ENCODE assay signal across 8 cellular contexts in the genomic region with DNA sequence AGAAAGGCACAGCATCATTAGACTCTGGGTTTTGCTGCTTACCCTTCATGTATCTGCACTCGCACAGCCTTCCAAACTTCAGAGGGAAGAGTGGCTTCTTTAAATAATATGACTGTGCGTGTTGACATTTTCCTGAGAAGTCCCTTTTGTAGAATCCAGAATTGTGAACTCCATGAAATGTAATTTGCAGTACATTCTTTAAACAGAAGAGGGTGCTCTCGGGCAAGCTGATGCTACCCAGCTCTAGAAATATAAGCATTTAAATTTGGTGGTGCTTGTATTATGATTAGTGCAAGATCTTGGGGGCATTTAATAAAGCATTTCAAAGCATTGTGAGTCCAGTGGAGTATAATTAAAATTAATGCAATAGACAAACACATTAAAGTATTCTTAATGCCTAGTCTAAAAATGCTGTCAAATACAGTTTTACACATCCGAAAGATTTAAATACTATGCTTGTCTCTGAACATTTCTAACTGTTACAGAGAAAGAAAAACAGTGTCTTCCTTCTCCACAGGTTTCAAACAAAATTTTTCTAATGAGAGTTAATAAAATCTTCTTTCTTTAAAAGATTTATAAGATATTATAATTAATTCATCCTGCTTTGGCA. TPM values are rescaled to one million over a fixed set of nuclear protein-coding genes. Genes with fewer than 3 reads are reported as not detected.
DNase-seq lines count a peak whose midpoint lies in the region.

No MANE protein-coding gene starts in this region.

- DNase-seq in SIG-M5 treated with dmso at 0.1 percent for 504 hours (lab: John Stamatoyannopoulos, UW; ENCODE audit: unreplicated experiment): peak; percentile 56
- no peak for DNase-seq in SIG-M5 (lab: John Stamatoyannopoulos, UW)
- DNase-seq in Karpas-422: peak; percentile 78
- DNase-seq in SK-MEL-5 (ENCODE audit: low read depth, low spot score): peak; percentile 80
- peak; percentile 76 for DNase-seq in fibroblast of peridontal ligament (ENCODE audit: extremely low read depth)
- DNase-seq in retina: peak; percentile 61
- no peak for DNase-seq in NCI-H226
- no peak for DNase-seq in OCI-M2 (lab: John Stamatoyannopoulos, UW; ENCODE audit: unreplicated experiment)

- no peak overlapping the region for H2AFZ ChIP-seq in Karpas-422 (ENCODE audit: low read length)

- in situ Hi-C loops in SK-MEL-5 (cut with HindIII; ENCODE audit: low pct_unique_long_range_greater_than_20kb, low sequenced_read_pairs): no loop called here

- H3K9me3 ChIP-seq in Karpas-422 (ENCODE audit: low read length): no peaks in the 10 kb centered on the region

- H3K4me3 ChIP-seq in Karpas-422 (ENCODE audit: low read length): no peak overlapping the region

- no peak overlapping the region for H3K4me2 ChIP-seq in Karpas-422 (ENCODE audit: low read depth, low read length, poor library complexity, severe bottlenecking)

- H3K9ac ChIP-seq in Karpas-422 (ENCODE audit: low read length): no peak overlapping the region

- H3K79me2 ChIP-seq in Karpas-422 (ENCODE audit: low read length): no peaks in the 10 kb centered on the region

- no peaks in the 10 kb centered on the region for H3K9me2 ChIP-seq in Karpas-422 (replicated peaks; ENCODE audit: insufficient read depth, low read length)

- H3K27ac ChIP-seq in Karpas-422 (ENCODE audit: low read length): no peak overlapping the region

- H3K36me3 ChIP-seq in Karpas-422 (ENCODE audit: insufficient read depth, low read length): no peaks in the 10 kb centered on the region

- H3K4me1 ChIP-seq in Karpas-422 (ENCODE audit: low read length): no peaks in the 10 kb centered on the region

- no peaks in the 10 kb centered on the region for H4K20me1 ChIP-seq in Karpas-422 (ENCODE audit: insufficient read depth, low read depth, low read length)

- no peaks in the 10 kb centered on the region for H3K27me3 ChIP-seq in Karpas-422 (ENCODE audit: low read length)

RNA-seq across cellular contexts. Expression of a gene that starts 17.3 kb away (rescaled TPM):
- not detected in 2 replicates for total RNA-seq in Karpas-422 (2014; rRNA removed; shearing (Covaris generic); ENCODE audit: low replicate concordance)
- total RNA-seq in SK-MEL-5 (2014; rRNA removed; shearing (Covaris generic)): not detected in 2 replicates
- not detected in 2 replicates for polyA plus RNA-seq in SK-MEL-5 (2015; cell fraction: cytosol; rRNA removed)
- polyA plus RNA-seq in SK-MEL-5 (2015; cell fraction: nucleus; rRNA removed): 0.56 TPM in 1 of 2 replicates, not detected in the other

Comparison
In these comparisons a context has a peak if more than half of its experiments do, and no peak if none do; other contexts are left out.
1. DNase-seq: peak in SIG-M5 treated with dmso at 0.1 percent for 504 hours (single experiment), Karpas-422 (single experiment), SK-MEL-5 (single experiment), fibroblast of peridontal ligament (single experiment) and retina (single experiment); none in SIG-M5 (single experiment), NCI-H226 (single experiment) and OCI-M2 (single experiment).